Comparison of ENCODE assay signal across 8 cellular contexts in the genomic region with DNA sequence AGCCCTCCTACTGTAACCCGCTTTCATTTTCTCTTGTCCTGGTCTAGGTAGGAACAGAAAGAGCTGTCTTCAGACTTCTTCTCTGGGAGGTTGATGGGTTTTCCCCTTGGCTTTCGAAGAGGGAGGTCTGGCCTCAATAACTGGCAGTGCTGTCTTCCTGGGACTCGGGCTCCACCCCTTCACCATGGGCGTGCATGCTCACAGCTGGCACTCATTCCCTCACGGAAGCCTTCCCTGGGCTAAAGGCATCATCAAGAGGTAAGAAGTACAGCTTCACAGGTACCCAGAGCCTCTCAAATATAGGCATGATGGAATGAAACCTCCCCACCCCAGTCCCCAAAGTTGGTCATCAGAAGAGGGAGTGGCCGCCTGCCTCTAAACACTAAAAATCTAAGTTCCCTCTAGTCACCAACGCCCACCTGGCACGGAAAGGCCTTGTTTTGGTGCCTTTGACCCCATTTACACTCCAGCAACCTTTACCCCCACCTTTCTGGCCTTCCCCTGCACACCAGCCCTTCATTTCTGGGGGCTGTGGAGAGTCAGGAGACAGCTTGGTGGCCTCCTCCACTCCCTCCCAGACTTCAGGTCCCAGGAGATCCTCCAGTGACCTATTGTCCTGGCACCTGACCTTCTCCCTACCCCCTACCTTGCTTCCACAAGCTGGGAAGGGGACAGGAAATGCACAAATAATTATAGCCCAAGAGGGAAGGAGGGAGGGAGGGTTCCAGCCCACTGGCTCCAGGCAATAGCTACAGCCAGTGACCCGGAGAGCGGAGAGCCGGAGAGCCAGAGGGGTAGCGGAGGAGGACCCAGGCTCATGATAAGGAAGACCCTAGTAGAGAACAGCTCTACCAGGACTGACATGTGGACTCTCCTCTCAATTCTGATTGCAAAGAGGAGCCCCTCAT. TPM values are rescaled to one million over a fixed set of nuclear protein-coding genes. Genes with fewer than 3 reads are reported as not detected.
DNase-seq lines count a peak whose midpoint lies in the region; ATAC-seq and TF ChIP-seq lines count a peak whose summit lies in the region.

No MANE protein-coding gene starts in this region.

- no peak overlapping the region for H3K4me3 ChIP-seq in BE2C (ENCODE audit: low read depth, low read length)

- H3K36me3 ChIP-seq in BE2C = no peaks in the 10 kb centered on the region

- H3K27ac ChIP-seq in VCaP = peak overlapping the region; percentile 78

- H3K4me1 Mint-ChIP-seq in activated T-cell treated with anti-CD3 and anti-CD28 coated beads, Interleukin-2, amount 50 U/mL, for 24 hours (ENCODE audit: low read depth) = peaks cover 42% of the 10 kb centered on the region
- peaks cover 38% of the 10 kb centered on the region for H3K4me1 Mint-ChIP-seq in memory B cell

- CTCF ChIA-PET in HEK293T (lab: Yijun Ruan, JAX) = interaction anchor here (0.7 to 4.7 kb wide), 4 partner anchors 12 to 15 kb away, joined by 3 to 38 read pairs (median 12); no protein-coding TSS in a partner anchor

- no peaks in the 10 kb centered on the region for H3K36me3 Mint-ChIP-seq in activated T-cell treated with anti-CD3 and anti-CD28 coated beads, Interleukin-2, amount 50 U/mL, for 24 hours (ENCODE audit: low read depth)
- no peaks in the 10 kb centered on the region for H3K36me3 Mint-ChIP-seq in memory B cell

- peak overlapping the region; percentile 5 for H3K4me3 Mint-ChIP-seq in activated T-cell treated with anti-CD3 and anti-CD28 coated beads, Interleukin-2, amount 50 U/mL, for 24 hours
- peak overlapping the region; percentile 55 for H3K4me3 Mint-ChIP-seq in memory B cell

- no peaks in the 10 kb centered on the region for H3K27me3 ChIP-seq in BE2C

- no peaks in the 10 kb centered on the region for H3K9me3 ChIP-seq in BE2C

- H3K27ac Mint-ChIP-seq in activated T-cell treated with anti-CD3 and anti-CD28 coated beads, Interleukin-2, amount 50 U/mL, for 24 hours = peak overlapping the region; percentile 24
- peak overlapping the region; percentile 56 for H3K27ac Mint-ChIP-seq in memory B cell

- peaks cover 51% of the 10 kb centered on the region for H3K4me1 ChIP-seq in BE2C

- TF ChIP-seq CTCF in VCaP (conservative IDR thresholded peaks at IDR 0.05) (no peak), BE2C (IDR thresholded peaks at IDR 0.05; ENCODE audit: low read depth, low read length) (no peak)

- H3K27me3 Mint-ChIP-seq in activated T-cell treated with anti-CD3 and anti-CD28 coated beads, Interleukin-2, amount 50 U/mL, for 24 hours = no peaks in the 10 kb centered on the region
- H3K27me3 Mint-ChIP-seq in memory B cell = no peaks in the 10 kb centered on the region

- ATAC-seq in HG02678 (IDR thresholded peaks at IDR 0.05; ENCODE audit: unreplicated experiment) (peak; percentile 70), memory B cell (ENCODE audit: low read depth) (peak; percentile 69)

- H3K9me3 Mint-ChIP-seq in activated T-cell treated with anti-CD3 and anti-CD28 coated beads, Interleukin-2, amount 50 U/mL, for 24 hours = no peaks in the 10 kb centered on the region
- no peaks in the 10 kb centered on the region for H3K9me3 Mint-ChIP-seq in memory B cell

- peak; percentile 57 for DNase-seq in activated T-cell treated with anti-CD3 and anti-CD28 coated beads, Interleukin-2, amount 50 U/mL, for 24 hours
- no peak for DNase-seq in activated T-cell treated with anti-CD3 and anti-CD28 coated beads, Interleukin-2, amount 50 U/mL, for 1 hour
- DNase-seq in memory B cell (ENCODE audit: low spot score in 2 of 2) = peak in 1 of 2 donors; percentile 30
- DNase-seq in BE2C = no peak
- no peak for DNase-seq in NK-92 (lab: John Stamatoyannopoulos, UW; ENCODE audit: unreplicated experiment)
- DNase-seq in HEK293T (ENCODE audit: extremely low spot score) = no peak

- POLR2A ChIA-PET in HEK293T (lab: Yijun Ruan, JAX) = interaction anchor here (0.7 to 1.2 kb wide), 3 partner anchors 11 to 13 kb away, joined by 3 read pairs; no protein-coding TSS in a partner anchor

TF ChIP-seq in HEK293T, 16 proteins besides CTCF, POLR2A, EP300 and RAD21:
- TF ChIP-seq FOXA1 (IDR thresholded peaks at IDR 0.05) (no peak), PKNOX1 (IDR thresholded peaks at IDR 0.05) (no peak), LEF1 (IDR thresholded peaks at IDR 0.05; ENCODE audit: borderline replicate concordance) (no peak), ZNF384 (IDR thresholded peaks at IDR 0.05) (no peak), FOXM1 (IDR thresholded peaks at IDR 0.05; ENCODE audit: borderline replicate concordance) (no peak), HDGF (IDR thresholded peaks at IDR 0.05; ENCODE audit: borderline replicate concordance) (no peak), SP1 (IDR thresholded peaks at IDR 0.05) (no peak), ELF4 (IDR thresholded peaks at IDR 0.05) (no peak), ARNT (IDR thresholded peaks at IDR 0.05) (no peak), SUZ12 (IDR thresholded peaks at IDR 0.05) (no peak), L3MBTL2 (conservative IDR thresholded peaks at IDR 0.05) (no peak)

RNA-seq across cellular contexts. Expression of gene RAPGEF3, which starts 2.8 kb away (rescaled TPM):
- polyA plus RNA-seq in BE2C (2012; ENCODE audit: insufficient read depth, insufficient read length, low read depth) = 22.4 TPM

RNA-seq across cellular contexts. Expression of gene SLC48A1, which starts 17.1 kb away (rescaled TPM):
- 65.5 TPM for polyA plus RNA-seq in BE2C (2012; ENCODE audit: insufficient read depth, insufficient read length, low read depth)

RNA-seq across cellular contexts. Expression of gene ENDOU, which starts 30.6 kb away (rescaled TPM):
- polyA plus RNA-seq in BE2C (2012; ENCODE audit: insufficient read depth, insufficient read length, low read depth) = not detected

RNA-seq across cellular contexts. Expression of gene RPAP3, which starts 50.1 kb away (rescaled TPM):
- polyA plus RNA-seq in BE2C (2012; ENCODE audit: insufficient read depth, insufficient read length, low read depth) = 12.9 TPM
